Comparison of ENCODE assay signal across 8 cellular contexts in genomic region chrX:14496674-14497073, GRCh38. TPM values are rescaled to one million over a fixed set of nuclear protein-coding genes. Genes with fewer than 3 reads are reported as not detected.
A peak's percentile ranks its signal among the peaks of the same experiment; 100 is the strongest.
DNase-seq lines count a peak whose midpoint lies in the region; ATAC-seq and TF ChIP-seq lines count a peak whose summit lies in the region.

No MANE protein-coding gene starts in this region.

- no peaks in the 10 kb centered on the region for H3K9me3 ChIP-seq in DND-41 (ENCODE audit: insufficient read depth, low read length, severe bottlenecking)
- no peaks in the 10 kb centered on the region for H3K9me3 ChIP-seq in SJSA1 (replicated peaks)
- H3K9me3 ChIP-seq in muscle layer of duodenum (ENCODE audit: control insufficient read depth in 1 of 2, low read length in 2 of 2), result no peaks in the 10 kb centered on the region

- ATAC-seq in DND-41 (ENCODE audit: insufficient read depth, low read depth) (peak; percentile 59), GM21619 (IDR thresholded peaks at IDR 0.05; ENCODE audit: unreplicated experiment) (peak; percentile 34), GM21526 (IDR thresholded peaks at IDR 0.05; ENCODE audit: low FRiP score, unreplicated experiment) (no peak)

- no peaks in the 10 kb centered on the region for H3K27me3 ChIP-seq in DND-41 (ENCODE audit: insufficient read depth, low read length, poor library complexity)
- no peaks in the 10 kb centered on the region for H3K27me3 ChIP-seq in SJSA1 (replicated peaks)
- no peaks in the 10 kb centered on the region for H3K27me3 ChIP-seq in muscle layer of duodenum (ENCODE audit: low read depth, low read length)

- H4K20me1 ChIP-seq in DND-41 (ENCODE audit: insufficient read depth, low read length), result no peaks in the 10 kb centered on the region

- no peak for TF ChIP-seq CTCF in DND-41 (IDR thresholded peaks at IDR 0.05; ENCODE audit: borderline replicate concordance, extremely low read depth, low read length, poor library complexity, severe bottlenecking)

- H3K79me2 ChIP-seq in DND-41 (ENCODE audit: insufficient read depth, low read length), result no peaks in the 10 kb centered on the region

- H3K4me1 ChIP-seq in DND-41 (ENCODE audit: insufficient read depth, low read length), result peaks cover 28% of the 10 kb centered on the region
- H3K4me1 ChIP-seq in SJSA1 (replicated peaks), result no peaks in the 10 kb centered on the region
- H3K4me1 ChIP-seq in muscle layer of duodenum (ENCODE audit: control insufficient read depth in 1 of 2, insufficient read depth in 2 of 2, low read length in 2 of 2), result peaks cover 0 to 6% of the 10 kb centered on the region in 2 donors

- H2AFZ ChIP-seq in DND-41 (ENCODE audit: low read depth, low read length), result peak overlapping the region; percentile 77

- peak overlapping the region; percentile 51 for H3K9ac ChIP-seq in DND-41 (ENCODE audit: low read depth, low read length)

- H3K4me3 ChIP-seq in DND-41 (ENCODE audit: low read depth in 1 of 2, low read length in 2 of 2) (peak overlapping the region; percentile 15 to 56; a peak in 3 of 4 replicates), SJSA1 (peak overlapping the region; percentile 18), muscle layer of duodenum (ENCODE audit: low read depth in 1 of 2, low read length in 2 of 2) (peak overlapping the region; percentile 26 to 46)

- DNase-seq in DND-41, result peak; percentile 17
- no peak for DNase-seq in SJSA1 (ENCODE audit: low read depth in 1 of 2, low spot score in 2 of 2)
- no peak for DNase-seq in HK-2 (ENCODE audit: unreplicated experiment)
- no peak for DNase-seq in CD1c-positive myeloid dendritic cell (ENCODE audit: extremely low spot score)
- no peak for DNase-seq in D341Med (ENCODE audit: low spot score)

- H3K27ac ChIP-seq in DND-41 (ENCODE audit: low read length) (peak overlapping the region; percentile 85), SJSA1 (peak overlapping the region; percentile 39; the same call in 1 of the 2 replicates), muscle layer of duodenum (ENCODE audit: low read length) (no peak overlapping the region)

- H3K4me2 ChIP-seq in DND-41 (ENCODE audit: insufficient read depth, low read length), result peak overlapping the region; percentile 67

- H3K36me3 ChIP-seq in DND-41 (ENCODE audit: insufficient read depth, low read length) (no peaks in the 10 kb centered on the region), SJSA1 (no peaks in the 10 kb centered on the region), muscle layer of duodenum (ENCODE audit: control insufficient read depth in 1 of 2, insufficient read depth in 2 of 2, low read length in 2 of 2) (no peaks in the 10 kb centered on the region)

RNA-seq across cellular contexts. Expression of gene GLRA2, which starts 32.7 kb away (rescaled TPM):
- total RNA-seq in SJSA1 (2014; rRNA removed; shearing (Covaris generic)), result not detected in 2 replicates
